In the genomic region with DNA sequence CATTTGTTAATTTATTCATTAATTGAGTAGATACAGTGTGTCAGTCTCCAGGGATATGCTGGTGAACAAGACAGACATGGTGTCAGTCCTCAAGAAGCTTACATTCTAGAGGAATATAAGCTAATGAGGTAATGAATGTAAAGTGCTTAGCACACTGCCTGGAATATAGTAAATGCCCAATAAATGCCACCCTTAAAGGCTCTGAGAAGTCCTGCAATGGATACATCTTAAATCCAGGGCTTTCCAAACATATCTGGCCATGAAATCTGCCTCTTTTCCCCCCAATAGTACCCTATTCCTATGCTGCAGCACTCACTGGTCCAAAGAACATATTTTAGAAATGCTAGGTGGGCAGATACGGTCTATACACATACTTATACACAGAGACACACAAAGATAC, we compare ENCODE assay signal across 39 cellular contexts.
"Had no signal": no experiment of that assay in that cellular context is flagged by ENCODE, and none has a peak within 500 bp of the region (broad histone marks: within the 10 kb centered on the region; RNA-seq: fewer than 3 reads in every experiment).

No MANE protein-coding gene starts in this region.

- DNase-seq: activated effector memory CD4-positive, alpha-beta T cell treated with anti-CD3 and anti-CD28 coated beads, Interleukin-2, amount 50 U/mL, for 16 hours; activated effector memory CD4-positive, alpha-beta T cell treated with Interleukin-2 at 50 U/mL for 16 hours; activated gamma-delta T cell; activated gamma-delta T cell treated with Interleukin-2 at 50 U/mL for 16 hours; activated naive CD4-positive, alpha-beta T cell; activated naive CD4-positive, alpha-beta T cell treated with anti-CD3 and anti-CD28 coated beads for 36 hours; activated naive CD4-positive, alpha-beta T cell treated with anti-CD3 and anti-CD28 coated beads, Interleukin-2, amount 10 ng/mL, durations not matched to agents 7 days and 5 days; activated naive CD4-positive, alpha-beta T cell treated with anti-CD3 and anti-CD28 coated beads, Interleukin-2, amount 50 U/mL, for 16 hours; activated naive CD4-positive, alpha-beta T cell treated with Interleukin-2 at 50 U/mL for 16 hours; activated naive CD8-positive, alpha-beta T cell treated with anti-CD3 and anti-CD28 coated beads for 36 hours; activated naive CD8-positive, alpha-beta T cell treated with anti-CD3 and anti-CD28 coated beads, Interleukin-2, amount 10 ng/mL, durations not matched to agents 7 days and 5 days; activated naive CD8-positive, alpha-beta T cell treated with anti-CD3 and anti-CD28 coated beads, Interleukin-2, amount 50 U/mL, for 24 hours; activated T-cell treated with anti-CD3 and anti-CD28 coated beads, Interleukin-2, amount 50 U/mL, for 4 hours; activated T-cell treated with anti-CD3 and anti-CD28 coated beads, Interleukin-2, amount 50 U/mL, for 48 hours; activated T-cell treated with anti-CD3 and anti-CD28 coated beads, Interleukin-2, amount 50 U/mL, for 72 hours; adrenal gland; amniotic stem cell; amygdala; anterior cingulate cortex; aorta; body of pancreas; brain microvascular endothelial cell; caudate nucleus; central memory CD4-positive, alpha-beta T cell; cerebellar nuclear complex had no signal

- H3K9me3 ChIP-seq: adrenal gland, ascending aorta, body of pancreas, breast epithelium had no signal

- H3K27ac ChIP-seq: adrenal gland, ascending aorta, body of pancreas, brain microvascular endothelial cell, breast epithelium, cardiac muscle cell had no signal

- H3K9me3 Mint-ChIP-seq: activated naive CD4-positive, alpha-beta T cell treated with anti-CD3 and anti-CD28 coated beads for 36 hours; activated naive CD4-positive, alpha-beta T cell treated with anti-CD3 and anti-CD28 coated beads, Interleukin-2, amount 10 ng/mL, durations not matched to agents 7 days and 5 days; activated naive CD4-positive, alpha-beta T cell treated with anti-CD3 and anti-CD28 coated beads, Interleukin-2, amount 50 U/mL, for 24 hours; activated naive CD4-positive, alpha-beta T cell treated with anti-CD3 and anti-CD28 coated beads, Interleukin-2, amount 50 U/mL, for 72 hours; activated naive CD8-positive, alpha-beta T cell treated with anti-CD3 and anti-CD28 coated beads for 36 hours; activated naive CD8-positive, alpha-beta T cell treated with anti-CD3 and anti-CD28 coated beads, Interleukin-2, amount 10 ng/mL, durations not matched to agents 7 days and 5 days; activated naive CD8-positive, alpha-beta T cell treated with anti-CD3 and anti-CD28 coated beads, Interleukin-2, amount 50 U/mL, for 24 hours; activated T-cell treated with anti-CD3 and anti-CD28 coated beads, Interleukin-2, amount 50 U/mL, for 4 hours; activated T-cell treated with anti-CD3 and anti-CD28 coated beads, Interleukin-2, amount 50 U/mL, for 72 hours; activated T-helper 1 cell treated with anti-CD3 and anti-CD28 coated beads, Interleukin-12 subunit alpha, Interleukin-12 subunit beta, Interleukin-2, Interleukin-4 antibody, amounts not matched to agents 30 ng/mL and 10 ng/mL and 1 ng/mL, durations not matched to agents 14 hours and 24 hours and 36 hours; activated T-helper 17 cell treated with anti-CD3 and anti-CD28 coated beads, Interleukin-2, amount 50 U/mL, for 72 hours; activated T-helper 2 cell treated with anti-CD3 and anti-CD28 coated beads, Interferon-gamma antibody, Interleukin-2, Interleukin-4, amounts not matched to agents 10 μg/mL and 5 μg/mL and 100 μg/mL, durations not matched to agents 14 hours and 24 hours and 36 hours; central memory CD8-positive, alpha-beta T cell had no signal

- H3K36me3 Mint-ChIP-seq: activated naive CD4-positive, alpha-beta T cell treated with anti-CD3 and anti-CD28 coated beads, Interleukin-2, amount 10 ng/mL, durations not matched to agents 7 days and 5 days; activated naive CD4-positive, alpha-beta T cell treated with anti-CD3 and anti-CD28 coated beads, Interleukin-2, amount 50 U/mL, for 24 hours; activated naive CD4-positive, alpha-beta T cell treated with anti-CD3 and anti-CD28 coated beads, Interleukin-2, amount 50 U/mL, for 72 hours; activated naive CD8-positive, alpha-beta T cell; activated naive CD8-positive, alpha-beta T cell treated with anti-CD3 and anti-CD28 coated beads for 36 hours; activated naive CD8-positive, alpha-beta T cell treated with anti-CD3 and anti-CD28 coated beads, Interleukin-2, amount 10 ng/mL, durations not matched to agents 7 days and 5 days; brain had no signal

- FAIRE-seq: astrocyte, bronchial epithelial cell, colon had no signal

- H3K4me1 ChIP-seq: adrenal gland, ascending aorta, body of pancreas, breast epithelium had no signal

- ATAC-seq: activated naive CD4-positive, alpha-beta T cell treated with anti-CD3 and anti-CD28 coated beads, Interleukin-2, amount 50 U/mL, for 72 hours; activated naive CD8-positive, alpha-beta T cell treated with anti-CD3 and anti-CD28 coated beads, Interleukin-2, amount 50 U/mL, for 24 hours; activated T-cell treated with anti-CD3 and anti-CD28 coated beads, Interleukin-2, amount 50 U/mL, for 4 hours; activated T-cell treated with anti-CD3 and anti-CD28 coated beads, Interleukin-2, amount 50 U/mL, for 72 hours; activated T-helper 17 cell treated with anti-CD3 and anti-CD28 coated beads, Interleukin-2, amount 50 U/mL, for 72 hours; body of pancreas had no signal

- H3K27me3 ChIP-seq: adrenal gland, ascending aorta, cardiac muscle cell had no signal

- H3K4me3 ChIP-seq: adrenal gland, ascending aorta, body of pancreas, breast epithelium, cardiac muscle cell had no signal

- H3K36me3 ChIP-seq: adrenal gland, ascending aorta, brain microvascular endothelial cell, breast epithelium, cardiac muscle cell had no signal

- H3K4me3 Mint-ChIP-seq: activated naive CD4-positive, alpha-beta T cell treated with anti-CD3 and anti-CD28 coated beads for 36 hours; activated naive CD4-positive, alpha-beta T cell treated with anti-CD3 and anti-CD28 coated beads, Interleukin-2, amount 10 ng/mL, durations not matched to agents 7 days and 5 days; activated naive CD4-positive, alpha-beta T cell treated with anti-CD3 and anti-CD28 coated beads, Interleukin-2, amount 50 U/mL, for 24 hours; activated naive CD8-positive, alpha-beta T cell; activated naive CD8-positive, alpha-beta T cell treated with anti-CD3 and anti-CD28 coated beads for 36 hours; activated naive CD8-positive, alpha-beta T cell treated with anti-CD3 and anti-CD28 coated beads, Interleukin-2, amount 10 ng/mL, durations not matched to agents 7 days and 5 days; activated naive CD8-positive, alpha-beta T cell treated with anti-CD3 and anti-CD28 coated beads, Interleukin-2, amount 50 U/mL, for 24 hours; activated T-cell treated with anti-CD3 and anti-CD28 coated beads, Interleukin-2, amount 50 U/mL, for 4 hours; activated T-cell treated with anti-CD3 and anti-CD28 coated beads, Interleukin-2, amount 50 U/mL, for 72 hours; activated T-helper 1 cell treated with anti-CD3 and anti-CD28 coated beads, Interleukin-12 subunit alpha, Interleukin-12 subunit beta, Interleukin-2, Interleukin-4 antibody, amounts not matched to agents 30 ng/mL and 10 ng/mL and 1 ng/mL, durations not matched to agents 14 hours and 24 hours and 36 hours; activated T-helper 17 cell treated with anti-CD3 and anti-CD28 coated beads, Interleukin-2, amount 50 U/mL, for 72 hours; brain; central memory CD8-positive, alpha-beta T cell had no signal

- H3K27ac Mint-ChIP-seq: activated naive CD4-positive, alpha-beta T cell treated with anti-CD3 and anti-CD28 coated beads for 36 hours; activated naive CD4-positive, alpha-beta T cell treated with anti-CD3 and anti-CD28 coated beads, Interleukin-2, amount 10 ng/mL, durations not matched to agents 7 days and 5 days; activated naive CD4-positive, alpha-beta T cell treated with anti-CD3 and anti-CD28 coated beads, Interleukin-2, amount 50 U/mL, for 24 hours; activated naive CD8-positive, alpha-beta T cell; activated naive CD8-positive, alpha-beta T cell treated with anti-CD3 and anti-CD28 coated beads for 36 hours; activated naive CD8-positive, alpha-beta T cell treated with anti-CD3 and anti-CD28 coated beads, Interleukin-2, amount 10 ng/mL, durations not matched to agents 7 days and 5 days; activated naive CD8-positive, alpha-beta T cell treated with anti-CD3 and anti-CD28 coated beads, Interleukin-2, amount 50 U/mL, for 24 hours; activated T-cell treated with anti-CD3 and anti-CD28 coated beads, Interleukin-2, amount 50 U/mL, for 72 hours; activated T-helper 1 cell treated with anti-CD3 and anti-CD28 coated beads, Interleukin-12 subunit alpha, Interleukin-12 subunit beta, Interleukin-2, Interleukin-4 antibody, amounts not matched to agents 30 ng/mL and 10 ng/mL and 1 ng/mL, durations not matched to agents 14 hours and 24 hours and 36 hours; activated T-helper 17 cell treated with anti-CD3 and anti-CD28 coated beads, Interleukin-2, amount 50 U/mL, for 72 hours; activated T-helper 2 cell treated with anti-CD3 and anti-CD28 coated beads, Interferon-gamma antibody, Interleukin-2, Interleukin-4, amounts not matched to agents 10 μg/mL and 5 μg/mL and 100 μg/mL, durations not matched to agents 14 hours and 24 hours and 36 hours; brain had no signal

- H3K4me1 Mint-ChIP-seq: activated naive CD4-positive, alpha-beta T cell treated with anti-CD3 and anti-CD28 coated beads, Interleukin-2, amount 10 ng/mL, durations not matched to agents 7 days and 5 days; activated naive CD4-positive, alpha-beta T cell treated with anti-CD3 and anti-CD28 coated beads, Interleukin-2, amount 50 U/mL, for 24 hours; activated naive CD8-positive, alpha-beta T cell treated with anti-CD3 and anti-CD28 coated beads for 36 hours; activated naive CD8-positive, alpha-beta T cell treated with anti-CD3 and anti-CD28 coated beads, Interleukin-2, amount 10 ng/mL, durations not matched to agents 7 days and 5 days; activated T-helper 17 cell treated with anti-CD3 and anti-CD28 coated beads, Interleukin-2, amount 50 U/mL, for 72 hours; central memory CD8-positive, alpha-beta T cell had no signal
